ENCODE assay signal across 29 cellular contexts in the genomic region with DNA sequence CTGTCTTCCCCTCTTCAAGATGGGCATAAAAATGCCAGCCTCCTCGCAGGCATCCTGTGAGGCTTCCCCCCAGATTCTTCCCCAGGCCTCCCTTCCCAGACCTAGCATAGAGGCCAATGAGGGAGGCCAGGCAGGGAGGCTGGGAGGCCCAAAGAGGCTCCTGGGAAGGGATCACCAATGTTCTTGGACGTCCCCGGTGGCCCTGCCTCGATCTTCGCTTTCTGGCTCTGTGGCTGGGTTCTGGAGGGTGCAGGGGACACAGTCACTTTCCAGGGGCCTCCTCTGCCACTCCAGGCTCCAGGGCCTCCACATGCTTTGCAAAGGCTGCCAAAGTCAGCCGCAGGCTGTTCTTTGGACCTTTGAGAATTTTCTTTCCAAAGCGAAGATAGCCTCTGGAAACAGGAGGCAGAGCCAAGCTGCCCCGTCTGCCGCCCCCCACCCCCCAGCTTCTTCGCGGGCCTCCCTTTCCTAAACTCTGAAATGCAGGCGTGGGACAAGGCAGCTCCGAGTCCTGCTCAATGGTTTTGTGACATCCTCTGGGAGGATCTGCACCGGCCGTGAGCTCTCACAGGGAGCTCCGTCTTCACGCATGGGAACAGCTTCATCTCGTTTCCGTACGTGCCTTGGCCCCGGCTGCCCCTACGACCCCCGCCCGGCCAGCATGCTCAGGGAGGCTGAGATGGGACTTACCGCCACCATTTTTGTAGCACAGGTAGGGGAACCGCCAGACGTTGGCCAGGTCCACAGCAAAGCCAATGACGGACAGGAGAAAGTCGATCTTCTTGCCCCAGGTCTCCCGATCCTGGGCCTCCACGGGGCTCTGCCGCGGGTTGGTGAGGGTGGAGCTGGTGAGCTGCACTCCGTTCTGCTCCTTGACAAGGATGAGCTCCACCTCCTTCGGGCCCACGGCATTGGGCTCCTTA. TPM values are rescaled to one million over a fixed set of nuclear protein-coding genes. Genes with fewer than 3 reads are reported as not detected.
DNase-seq lines count a peak whose midpoint lies in the region; ATAC-seq, FAIRE-seq and TF ChIP-seq lines count a peak whose summit lies in the region.
"Had no signal": no experiment of that assay in that cellular context is flagged by ENCODE, and none has a peak within 500 bp of the region (broad histone marks: within the 10 kb centered on the region; RNA-seq: fewer than 3 reads in every experiment).

No MANE protein-coding gene starts in this region.

- no peak overlapping the region for H3K4me3 Mint-ChIP-seq in endodermal cell
- H3K4me3 Mint-ChIP-seq in activated CD4-positive, alpha-beta T cell treated with anti-CD3 and anti-CD28 coated beads, Interleukin-2, amount 10 ng/mL, durations not matched to agents 7 days and 5 days, result no peak overlapping the region
- H3K4me3 Mint-ChIP-seq: CD8-positive, alpha-beta memory T cell had no signal

- no peak overlapping the region for H2BK5ac ChIP-seq in neuronal stem cell (ENCODE audit: low read length)

- H3K9me3 ChIP-seq in RWPE2 (ENCODE audit: severe bottlenecking) (peaks cover 4% of the 10 kb centered on the region), endodermal cell (ENCODE audit: control insufficient read depth, low read length) (peaks cover 8% of the 10 kb centered on the region), neuronal stem cell (replicated peaks in 1 of 2; ENCODE audit: control insufficient read depth in 2 of 2, insufficient read depth in 1 of 2, low read depth in 1 of 2, low read length in 2 of 2) (peaks cover 3 to 6% of the 10 kb centered on the region in 2 donors)
- H3K9me3 ChIP-seq: A549, SJCRH30 had no signal

- no peak overlapping the region for H2BK120ac ChIP-seq in neuronal stem cell (ENCODE audit: low read depth, low read length)

- H3K27ac ChIP-seq in RWPE2 (ENCODE audit: poor library complexity, severe bottlenecking), result no peak overlapping the region
- no peak overlapping the region for H3K27ac ChIP-seq in endodermal cell (ENCODE audit: low read depth, low read length)
- H3K27ac ChIP-seq in neuronal stem cell (replicated peaks; ENCODE audit: low read length), result no peak overlapping the region
- H3K27ac ChIP-seq: A549, C4-2B, SJCRH30 had no signal

- peaks cover 69% of the 10 kb centered on the region for H3K27me3 ChIP-seq in RWPE2 (ENCODE audit: insufficient read depth, poor library complexity, severe bottlenecking)
- peaks cover 71% of the 10 kb centered on the region for H3K27me3 ChIP-seq in endodermal cell (ENCODE audit: control insufficient read depth, insufficient read depth, low read length, poor library complexity, severe bottlenecking)
- H3K27me3 ChIP-seq in neuronal stem cell (ENCODE audit: control insufficient read depth in 3 of 3, insufficient read depth in 3 of 3, low read depth in 1 of 3, low read length in 3 of 3), result peaks cover 26 to 85% (median 50%) of the 10 kb centered on the region in 3 experiments
- H3K27me3 ChIP-seq: SJCRH30 had no signal

- ATAC-seq in RWPE2 (ENCODE audit: low read depth) (no peak), GM21723 (IDR thresholded peaks at IDR 0.05; ENCODE audit: unreplicated experiment) (no peak)
- ATAC-seq: A549, K562, Right ventricle myocardium inferior, SK-N-SH treated with all-trans-retinoic acid at 6 μM for 48 hours had no signal

- no peaks in the 10 kb centered on the region for H3K36me3 ChIP-seq in RWPE2 (ENCODE audit: low read depth)
- no peaks in the 10 kb centered on the region for H3K36me3 ChIP-seq in endodermal cell (ENCODE audit: control insufficient read depth, insufficient read depth, low read length)
- no peaks in the 10 kb centered on the region for H3K36me3 ChIP-seq in neuronal stem cell (replicated peaks in 1 of 2; ENCODE audit: control insufficient read depth in 2 of 2, insufficient read depth in 2 of 2, low read length in 2 of 2)
- H3K36me3 ChIP-seq: SJCRH30 had no signal

- no peak overlapping the region for H3K18ac ChIP-seq in neuronal stem cell (ENCODE audit: low read length)

- H3K9ac ChIP-seq in endodermal cell (ENCODE audit: extremely low read depth, low read length, poor library complexity, severe bottlenecking) (no peak overlapping the region), neuronal stem cell (ENCODE audit: low read depth, low read length, poor library complexity) (no peak overlapping the region)

- no peak overlapping the region for H4K8ac ChIP-seq in neuronal stem cell (ENCODE audit: low read depth, low read length)

- no peaks in the 10 kb centered on the region for H3K79me1 ChIP-seq in neuronal stem cell (ENCODE audit: low read depth, low read length)

- peak overlapping the region; percentile 70 for H3K23ac ChIP-seq in neuronal stem cell (ENCODE audit: low read depth, low read length, poor library complexity)

- peak; percentile 11 for DNase-seq in D341Med (ENCODE audit: low spot score)
- DNase-seq in RWPE2 (ENCODE audit: low spot score), result peak; percentile 51
- peak; percentile 41 for DNase-seq in endodermal cell
- no peak for DNase-seq in neuronal stem cell (ENCODE audit: low spot score)
- no peak for DNase-seq in D721Med (ENCODE audit: insufficient read length, low spot score)
- DNase-seq in activated CD4-positive, alpha-beta T cell treated with anti-CD3 and anti-CD28 coated beads, Interleukin-2, amount 10 ng/mL, durations not matched to agents 7 days and 5 days, result no peak
- DNase-seq: CD8-positive, alpha-beta memory T cell; DMS153; DND-41; MV-4-11; NCI-H1105; NCI-H1436 treated with DMSO at 0.1 percent for 48 hours; NCI-H1930; NCI-H2107; NCI-H524; NCI-H774; SJCRH30 had no signal

- peak overlapping the region; percentile 59 for H3K14ac ChIP-seq in neuronal stem cell (ENCODE audit: low read length)

- peaks cover 77% of the 10 kb centered on the region for H3K27me3 Mint-ChIP-seq in endodermal cell (ENCODE audit: insufficient read depth)
- H3K27me3 Mint-ChIP-seq in activated CD4-positive, alpha-beta T cell treated with anti-CD3 and anti-CD28 coated beads, Interleukin-2, amount 10 ng/mL, durations not matched to agents 7 days and 5 days, result peaks cover 36% of the 10 kb centered on the region

- H2BK15ac ChIP-seq in neuronal stem cell (ENCODE audit: low read length), result no peak overlapping the region

- CTCF ChIA-PET in activated CD4-positive, alpha-beta T cell treated with anti-CD3 and anti-CD28 coated beads, Interleukin-2, amount 10 ng/mL, durations not matched to agents 7 days and 5 days (lab: Charles Lee), result no interaction called here

- H3K9me3 Mint-ChIP-seq in endodermal cell, result no peaks in the 10 kb centered on the region
- H3K9me3 Mint-ChIP-seq in activated CD4-positive, alpha-beta T cell treated with anti-CD3 and anti-CD28 coated beads, Interleukin-2, amount 10 ng/mL, durations not matched to agents 7 days and 5 days, result peaks cover 4% of the 10 kb centered on the region

- H3K27ac Mint-ChIP-seq in endodermal cell, result no peak overlapping the region
- H3K27ac Mint-ChIP-seq in activated CD4-positive, alpha-beta T cell treated with anti-CD3 and anti-CD28 coated beads, Interleukin-2, amount 10 ng/mL, durations not matched to agents 7 days and 5 days, result no peak overlapping the region
- H3K27ac Mint-ChIP-seq: CD8-positive, alpha-beta memory T cell had no signal

- peaks cover 3% of the 10 kb centered on the region for H3K4me1 Mint-ChIP-seq in endodermal cell
- H3K4me1 Mint-ChIP-seq in activated CD4-positive, alpha-beta T cell treated with anti-CD3 and anti-CD28 coated beads, Interleukin-2, amount 10 ng/mL, durations not matched to agents 7 days and 5 days, result peaks cover 10% of the 10 kb centered on the region

- peaks cover 3% of the 10 kb centered on the region for H3K4me1 ChIP-seq in RWPE2 (ENCODE audit: insufficient read depth, poor library complexity, severe bottlenecking)
- H3K4me1 ChIP-seq in endodermal cell (ENCODE audit: control insufficient read depth, insufficient read depth, low read length), result no peaks in the 10 kb centered on the region
- peaks cover 0 to 5% of the 10 kb centered on the region in 2 donors for H3K4me1 ChIP-seq in neuronal stem cell (ENCODE audit: control insufficient read depth in 2 of 2, insufficient read depth in 1 of 2, low read depth in 1 of 2, low read length in 2 of 2)

- H3K4me3 ChIP-seq in RWPE2 (ENCODE audit: severe bottlenecking) (no peak overlapping the region), endodermal cell (ENCODE audit: low read length) (no peak overlapping the region), neuronal stem cell (ENCODE audit: low read length in 2 of 2) (no peak overlapping the region)
- H3K4me3 ChIP-seq: A549, K562, SJCRH30 had no signal

- FAIRE-seq in D721Med (lab: Jason Lieb, UNC), result no peak
- FAIRE-seq: A549, GM12892, K562 had no signal

- no peak overlapping the region for H3K4ac ChIP-seq in neuronal stem cell (ENCODE audit: low read length)

- no peak overlapping the region for H2BK12ac ChIP-seq in neuronal stem cell (ENCODE audit: low read length)

- H2AFZ ChIP-seq in neuronal stem cell (ENCODE audit: low read length), result no peak overlapping the region

- no peaks in the 10 kb centered on the region for H3K36me3 Mint-ChIP-seq in endodermal cell (ENCODE audit: low read depth)
- no peaks in the 10 kb centered on the region for H3K36me3 Mint-ChIP-seq in activated CD4-positive, alpha-beta T cell treated with anti-CD3 and anti-CD28 coated beads, Interleukin-2, amount 10 ng/mL, durations not matched to agents 7 days and 5 days (ENCODE audit: low read depth)

- no peak for TF ChIP-seq CTCF in RWPE2 (IDR thresholded peaks at IDR 0.05; ENCODE audit: poor library complexity, severe bottlenecking)
- TF ChIP-seq CTCF in endodermal cell (conservative IDR thresholded peaks at IDR 0.05), result no peak
- TF ChIP-seq CTCF in D721Med (IDR thresholded peaks at IDR 0.05; ENCODE audit: insufficient read depth, missing control alignments), result no peak

- 76 to 85% methylated on average over 26 to 36 of the region's 36 CpGs for WGBS in endodermal cell (ENCODE audit: insufficient coverage in 1 of 2, insufficient read length in 1 of 2), 2 experiments
- WGBS in neuronal stem cell (ENCODE audit: extremely low coverage in 2 of 2, insufficient read length in 2 of 2, insufficient replicate concordance in 1 of 2), 2 donors, result no CpG with 5 or more reads among the region's 36 CpGs

- POLR2A ChIA-PET in activated CD4-positive, alpha-beta T cell treated with anti-CD3 and anti-CD28 coated beads, Interleukin-2, amount 10 ng/mL, durations not matched to agents 7 days and 5 days (lab: Charles Lee), result no interaction called here

- H2AK5ac ChIP-seq in neuronal stem cell (ENCODE audit: low read depth, low read length), result peak overlapping the region; percentile 94

- H3K4me2 ChIP-seq in neuronal stem cell (ENCODE audit: insufficient read depth, low read length, poor library complexity, severe bottlenecking), result no peak overlapping the region
- H3K4me2 ChIP-seq: A549 had no signal

- H4K91ac ChIP-seq in neuronal stem cell (ENCODE audit: low read depth, low read length, poor library complexity), result no peak overlapping the region

RNA-seq across cellular contexts. Expression of a gene that starts 2.8 kb away (rescaled TPM):
- under 1 TPM in 1 of 2 donors, not detected in 1; 0.18 TPM for total RNA-seq in endodermal cell
- 0.85 TPM for polyA plus RNA-seq in endodermal cell (2013, experiment 1 of 2)
- polyA plus RNA-seq in endodermal cell (2013, experiment 2 of 2), result 0.66 TPM
- polyA plus RNA-seq in neuronal stem cell (2013, experiment 1 of 2), result 0.26 TPM
- 0.15 TPM for polyA plus RNA-seq in neuronal stem cell (2013, experiment 2 of 2)
- total RNA-seq in activated CD4-positive, alpha-beta T cell treated with anti-CD3 and anti-CD28 coated beads, Interleukin-2, amount 10 ng/mL, durations not matched to agents 7 days and 5 days, result under 1 TPM in 1 of 2 experiments, not detected in 1; 0.08 TPM
- total RNA-seq: CD8-positive, alpha-beta memory T cell; H4; HT1080; K562; LHCN-M2; MCF 10A; PC-3; Right ventricle myocardium inferior had no signal
- polyA plus RNA-seq: CD8-positive, alpha-beta memory T cell; K562 had no signal

Comparison
In these comparisons a context has a peak if more than half of its experiments do, and no peak if none do; other contexts are left out.
1. DNase-seq: peak in D341Med (single experiment), RWPE2 (single experiment) and endodermal cell (single experiment); none in neuronal stem cell (single experiment), D721Med (single experiment) and activated CD4-positive, alpha-beta T cell treated with anti-CD3 and anti-CD28 coated beads, Interleukin-2, amount 10 ng/mL, durations not matched to agents 7 days and 5 days (single experiment).